Comparison of ENCODE assay signal across 8 cellular contexts in genomic region chr12:107318804-107319535, GRCh38.
DNase-seq lines count a peak whose midpoint lies in the region; ATAC-seq and TF ChIP-seq lines count a peak whose summit lies in the region.

No MANE protein-coding gene starts in this region.

- H3K27ac Mint-ChIP-seq in CD8-positive, alpha-beta memory T cell = peak overlapping the region in 4 of 8 donors; percentile 4 to 90 (median 31)

- H3K36me3 ChIP-seq in CD8-positive, alpha-beta memory T cell (ENCODE audit: insufficient read depth, low read length) = no peaks in the 10 kb centered on the region
- H3K36me3 ChIP-seq in KMS-11 (ENCODE audit: insufficient read depth) (no peaks in the 10 kb centered on the region), neutrophil (no peaks in the 10 kb centered on the region)

- H3K4me2 ChIP-seq in KMS-11 = peak overlapping the region; percentile 13; the same call in 1 of the 2 replicates

- no peak overlapping the region for H3K9ac ChIP-seq in KMS-11

- no peaks in the 10 kb centered on the region for H3K9me3 Mint-ChIP-seq in CD8-positive, alpha-beta memory T cell
- H3K9me3 Mint-ChIP-seq in activated T-cell treated with anti-CD3 and anti-CD28 coated beads, Interleukin-2, amount 50 U/mL, for 4 hours = no peaks in the 10 kb centered on the region

- no peaks in the 10 kb centered on the region for H4K20me1 ChIP-seq in KMS-11 (ENCODE audit: insufficient read depth)

- H3K79me2 ChIP-seq in KMS-11 (ENCODE audit: insufficient read depth, low read depth) = no peaks in the 10 kb centered on the region

- peak overlapping the region; percentile 93 for H3K4me3 ChIP-seq in CD8-positive, alpha-beta memory T cell (ENCODE audit: low read length)
- no peak overlapping the region for H3K4me3 ChIP-seq in KMS-11 (IDR thresholded peaks at IDR 0.05; ENCODE audit: insufficient read depth, low read depth, low read length)
- peak overlapping the region; percentile 48 to 71 for H3K4me3 ChIP-seq in neutrophil (ENCODE audit: low read depth in 1 of 2, low read length in 1 of 2)

- no peak overlapping the region; the same call in 1 of the 2 replicates for H2AFZ ChIP-seq in KMS-11 (ENCODE audit: low read depth)

- H3K4me1 ChIP-seq in CD8-positive, alpha-beta memory T cell (ENCODE audit: insufficient read depth, low read length) = peaks cover 26% of the 10 kb centered on the region
- H3K4me1 ChIP-seq in KMS-11 (ENCODE audit: low read depth, poor library complexity, severe bottlenecking) (no peaks in the 10 kb centered on the region), neutrophil (ENCODE audit: control insufficient read depth in 1 of 2, insufficient read depth in 1 of 2, low read depth in 1 of 2, low read length in 1 of 2) (peaks cover 51 to 59% of the 10 kb centered on the region in 2 experiments)

- H3K27ac ChIP-seq in CD8-positive, alpha-beta memory T cell (ENCODE audit: low read depth, low read length) = no peak overlapping the region
- H3K27ac ChIP-seq in KMS-11 (no peak overlapping the region), neutrophil (no peak overlapping the region)

- peak in 1 of 5 donors; percentile 15 for DNase-seq in CD8-positive, alpha-beta memory T cell
- no peak for DNase-seq in activated T-cell treated with anti-CD3 and anti-CD28 coated beads, Interleukin-2, amount 50 U/mL, for 4 hours
- DNase-seq in fibroblast of peridontal ligament (ENCODE audit: extremely low read depth) (peak; percentile 48), cerebellum (ENCODE audit: low spot score) (no peak)

- peaks cover 37 to 49% (median 49%) of the 10 kb centered on the region in 3 donors for H3K4me1 Mint-ChIP-seq in CD8-positive, alpha-beta memory T cell
- H3K4me1 Mint-ChIP-seq in activated T-cell treated with anti-CD3 and anti-CD28 coated beads, Interleukin-2, amount 50 U/mL, for 4 hours (ENCODE audit: low read depth) = peaks cover 41% of the 10 kb centered on the region

- TF ChIP-seq CTCF in KMS-11 (conservative IDR thresholded peaks at IDR 0.05; ENCODE audit: low read depth, low read length) (no peak), neutrophil (IDR thresholded peaks at IDR 0.05) (no peak)

- ATAC-seq in activated T-cell treated with anti-CD3 and anti-CD28 coated beads, Interleukin-2, amount 50 U/mL, for 4 hours = no peak
- ATAC-seq in GM21825 (IDR thresholded peaks at IDR 0.05; ENCODE audit: unreplicated experiment) (no peak), HG03521 (IDR thresholded peaks at IDR 0.05; ENCODE audit: unreplicated experiment) (no peak)

- H3K27me3 ChIP-seq in CD8-positive, alpha-beta memory T cell (ENCODE audit: insufficient read depth, low read length, poor library complexity, severe bottlenecking) = no peaks in the 10 kb centered on the region
- H3K27me3 ChIP-seq in KMS-11 (ENCODE audit: insufficient read depth, low read depth) = no peaks in the 10 kb centered on the region
- H3K27me3 ChIP-seq in neutrophil = peaks cover 58% of the 10 kb centered on the region

- H3K4me3 Mint-ChIP-seq in CD8-positive, alpha-beta memory T cell = peak overlapping the region; percentile 78 to 92 (median 84)
- H3K4me3 Mint-ChIP-seq in activated T-cell treated with anti-CD3 and anti-CD28 coated beads, Interleukin-2, amount 50 U/mL, for 4 hours = peak overlapping the region; percentile 82

- CTCF ChIA-PET in CD8-positive, alpha-beta memory T cell (lab: Charles Lee) = interaction anchor here (1.2 to 4.9 kb wide), 2 partner anchors 45 to 84 kb away, joined by 3 to 26 read pairs; no protein-coding TSS in a partner anchor

- POLR2A ChIA-PET in CD8-positive, alpha-beta memory T cell (lab: Charles Lee) = no interaction called here

- H3K9me3 ChIP-seq in CD8-positive, alpha-beta memory T cell (ENCODE audit: low read length) = no peaks in the 10 kb centered on the region
- no peaks in the 10 kb centered on the region for H3K9me3 ChIP-seq in neutrophil

- H3K36me3 Mint-ChIP-seq in CD8-positive, alpha-beta memory T cell = peaks cover 0 to 10% (median 0%) of the 10 kb centered on the region in 3 donors
- no peaks in the 10 kb centered on the region for H3K36me3 Mint-ChIP-seq in activated T-cell treated with anti-CD3 and anti-CD28 coated beads, Interleukin-2, amount 50 U/mL, for 4 hours (ENCODE audit: insufficient read depth)

- H3K27me3 Mint-ChIP-seq in CD8-positive, alpha-beta memory T cell = peaks cover 10 to 11% of the 10 kb centered on the region in 2 donors
- peaks cover 4% of the 10 kb centered on the region for H3K27me3 Mint-ChIP-seq in activated T-cell treated with anti-CD3 and anti-CD28 coated beads, Interleukin-2, amount 50 U/mL, for 4 hours (ENCODE audit: low read depth)
